Comparison of ENCODE assay signal across 16 cellular contexts in the genomic region with DNA sequence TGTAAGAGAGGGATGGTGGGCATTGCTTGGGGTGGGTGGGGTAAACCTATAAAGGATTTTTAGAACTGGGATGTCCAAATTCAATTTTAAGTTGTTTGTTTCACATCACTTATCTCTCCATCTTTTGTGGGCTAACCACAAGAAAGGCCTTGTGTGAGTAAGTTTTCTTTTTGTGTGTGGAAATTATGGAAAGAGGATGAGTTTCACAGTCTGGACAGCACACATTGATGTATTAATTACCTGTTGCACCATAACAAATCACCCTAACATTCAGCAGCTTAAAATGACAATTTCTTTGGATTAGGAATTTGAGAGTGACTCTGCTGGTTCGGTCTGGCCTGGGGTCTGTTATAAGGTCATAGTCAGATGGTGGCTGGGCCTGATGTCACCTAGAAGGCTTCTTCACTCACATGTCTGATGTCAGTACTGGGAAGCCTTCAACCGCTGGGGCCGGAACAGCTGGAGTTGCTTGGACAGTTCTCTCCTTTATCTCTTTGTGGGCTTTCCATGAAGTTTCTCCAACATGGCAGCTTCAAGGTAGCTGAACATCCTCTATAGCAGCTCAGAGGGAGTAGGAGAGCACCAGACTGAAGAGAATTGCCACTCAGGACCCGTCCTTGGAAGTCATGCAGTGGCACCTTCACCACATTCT.
"Had no signal": no experiment of that assay in that cellular context is flagged by ENCODE, and none has a peak within 500 bp of the region (broad histone marks: within the 10 kb centered on the region; RNA-seq: fewer than 3 reads in every experiment).

No MANE protein-coding gene starts in this region.

- H3K4me3 ChIP-seq: dorsolateral prefrontal cortex, upper lobe of right lung had no signal

- H3K27ac ChIP-seq: upper lobe of right lung had no signal

- ATAC-seq: activated CD8-positive, alpha-beta T cell treated with anti-CD3 and anti-CD28 coated beads for 36 hours; naive thymus-derived CD8-positive, alpha-beta T cell; upper lobe of right lung had no signal

- H3K36me3 ChIP-seq: upper lobe of right lung had no signal

- DNase-seq: activated B cell treated with CpG ODN at 0.5 μM for 24 hours; activated CD4-positive, alpha-beta T cell treated with anti-CD3 and anti-CD28 coated beads for 4 hours; activated CD8-positive, alpha-beta T cell treated with anti-CD3 and anti-CD28 coated beads for 36 hours; activated naive CD4-positive, alpha-beta T cell treated with anti-CD3 and anti-CD28 coated beads for 36 hours; activated T-cell treated with anti-CD3 and anti-CD28 coated beads, Interleukin-2, amount 50 U/mL, for 1 hour; anterior cingulate cortex; caudate nucleus; dorsolateral prefrontal cortex; mesenchymal stem cell; naive thymus-derived CD8-positive, alpha-beta T cell; stimulated activated CD4-positive, alpha-beta T cell treated with anti-CD3 and anti-CD28 coated beads, Interleukin-12 subunit alpha, Interleukin-12 subunit beta, amount 100 ng/mL, for 4 hours; stimulated activated CD4-positive, alpha-beta T cell treated with anti-CD3 and anti-CD28 coated beads, Interleukin-1b, Interleukin-23, amount 100 ng/mL, for 48 hours; stimulated activated CD8-positive, alpha-beta memory T cell treated with anti-CD3 and anti-CD28 coated beads, Interleukin-4, amount 100 ng/mL, for 48 hours; stimulated activated naive CD4-positive, alpha-beta T cell; upper lobe of right lung had no signal

- H3K9me3 ChIP-seq: upper lobe of right lung had no signal

- FAIRE-seq: colon had no signal
